ENCODE assay signal across 1 cellular context in the genomic region with DNA sequence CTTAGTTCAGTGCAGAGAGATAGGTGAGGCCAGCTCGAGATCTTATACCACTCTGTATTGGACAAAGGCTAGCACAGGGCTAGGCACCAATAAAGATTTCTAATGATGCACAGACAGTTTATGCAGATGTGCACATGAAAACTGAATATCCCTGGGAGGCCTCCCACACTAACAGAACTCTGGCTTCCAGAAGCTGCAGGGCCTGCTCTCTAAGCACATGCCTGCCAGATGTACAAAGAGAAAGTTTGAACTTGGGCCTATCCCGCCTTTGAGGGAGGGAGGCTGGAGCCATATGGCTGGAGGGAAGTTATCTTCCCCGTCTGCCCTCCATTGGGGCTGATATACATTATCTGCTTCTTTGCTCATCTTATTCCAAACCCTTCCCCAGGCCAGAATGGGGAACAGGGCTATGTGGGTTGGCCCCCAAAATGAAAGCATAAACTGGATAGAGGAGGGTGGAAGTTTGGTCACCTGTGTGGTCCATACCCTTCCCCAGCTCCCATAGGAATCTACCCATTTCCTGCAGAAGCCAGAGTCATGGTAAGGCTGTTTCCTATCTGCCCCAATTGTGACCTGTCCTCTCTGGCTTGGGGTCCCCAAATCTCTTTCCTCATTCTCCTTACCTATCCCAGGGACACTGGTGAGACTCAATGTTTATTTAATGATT.
TF ChIP-seq lines count a peak whose summit lies in the region.

No MANE protein-coding gene starts in this region.

TF ChIP-seq in IMR-90, 13 proteins besides CTCF, POLR2A, EP300 and RAD21:
- TF ChIP-seq NFE2L2 (IDR thresholded peaks at IDR 0.05; ENCODE audit: low read depth, low read length) = no peak
- peak; percentile 18; the same call in 1 of the 2 replicates for TF ChIP-seq MXI1 (IDR thresholded peaks at IDR 0.05; ENCODE audit: borderline replicate concordance, low read depth, low read length)
